8 cellular contexts compared by ENCODE assay signal in genomic region chr11:93196816-93197382, GRCh38. TPM values are rescaled to one million over a fixed set of nuclear protein-coding genes. Genes with fewer than 3 reads are reported as not detected.
A peak's percentile ranks its signal among the peaks of the same experiment; 100 is the strongest.
DNase-seq lines count a peak whose midpoint lies in the region; ATAC-seq and TF ChIP-seq lines count a peak whose summit lies in the region.

No MANE protein-coding gene starts in this region.

- no peaks in the 10 kb centered on the region for H3K36me3 ChIP-seq in left ventricle myocardium inferior
- no peaks in the 10 kb centered on the region for H3K36me3 ChIP-seq in OCI-LY7 (ENCODE audit: insufficient read depth, low read length)
- no peaks in the 10 kb centered on the region for H3K36me3 ChIP-seq in ovary

- H3K4me1 ChIP-seq in left ventricle myocardium inferior (peaks cover 19% of the 10 kb centered on the region), OCI-LY7 (ENCODE audit: insufficient read depth, low read length, poor library complexity, severe bottlenecking) (peaks cover 5% of the 10 kb centered on the region), ovary (ENCODE audit: insufficient read depth) (no peaks in the 10 kb centered on the region)

- H3K4me3 ChIP-seq in left ventricle myocardium inferior (peak overlapping the region; percentile 96), OCI-LY7 (ENCODE audit: low read depth, low read length, poor library complexity, severe bottlenecking) (peak overlapping the region; percentile 76), ovary (peak overlapping the region; percentile 66)

- no peak for ATAC-seq in Right ventricle myocardium inferior
- peak; percentile 13 for ATAC-seq in HG02642 (IDR thresholded peaks at IDR 0.05; ENCODE audit: poor library complexity, unreplicated experiment)

- H3K4me2 ChIP-seq in OCI-LY7 (ENCODE audit: low read length): peak overlapping the region; percentile 63

- intact Hi-C loops in left ventricle myocardium inferior (cut with micrococcal nuclease): no loop called here
- intact Hi-C loops in Right ventricle myocardium inferior (cut with DNase I): no loop called here
- intact Hi-C loops in OCI-LY7 (cut with micrococcal nuclease; ENCODE audit: unreplicated experiment): no loop called here
- intact Hi-C loops in ovary (cut with DNase I): no loop called here

- no peak for DNase-seq in left ventricle myocardium inferior
- DNase-seq in Right ventricle myocardium inferior (ENCODE audit: missing footprints): no peak
- peak; percentile 8 for DNase-seq in OCI-LY7 (ENCODE audit: low spot score)
- DNase-seq in epithelial cell of prostate (ENCODE audit: low read depth, low spot score): no peak
- no peak for DNase-seq in ovary
- no peak for DNase-seq in cortex of kidney (lab: John Stamatoyannopoulos, UW)
- DNase-seq in H4 (ENCODE audit: low spot score): no peak

- POLR2A ChIA-PET in OCI-LY7 (lab: Charles Lee): interaction anchor here (1.1 kb wide), 1 partner anchor 10 kb away, joined by 3 read pairs; no protein-coding TSS in a partner anchor

- H4K20me1 ChIP-seq in OCI-LY7 (ENCODE audit: insufficient read depth, low read length): 0 out of 2 replicates have a peak, but pooled peaks cover 6% of the 10 kb centered on the region

- CTCF ChIA-PET in OCI-LY7 (lab: Charles Lee; ENCODE audit: unreplicated experiment): no interaction called here

- H3K79me2 ChIP-seq in OCI-LY7 (ENCODE audit: insufficient read depth, low read depth, low read length): no peaks in the 10 kb centered on the region

- TSS peak; percentile 75 for BruUV-seq in OCI-LY7 (replicated peaks; lab: Mats Ljungman, UMichigan)

- peak; percentile 49 for TF ChIP-seq CTCF in left ventricle myocardium inferior (IDR thresholded peaks at IDR 0.05; ENCODE audit: borderline replicate concordance)
- TF ChIP-seq CTCF in OCI-LY7 (conservative IDR thresholded peaks at IDR 0.05; ENCODE audit: low read length): peak; percentile 59
- TF ChIP-seq CTCF in ovary (IDR thresholded peaks at IDR 0.05): no peak

- H3K27ac ChIP-seq in left ventricle myocardium inferior (replicated peaks) (peak overlapping the region; percentile 93), OCI-LY7 (ENCODE audit: low read depth, low read length, poor library complexity, severe bottlenecking) (no peak overlapping the region), epithelial cell of prostate (peak overlapping the region; percentile 73), ovary (peak overlapping the region in 1 of 2 donors; percentile 94)

- H3K27me3 ChIP-seq in left ventricle myocardium inferior (ENCODE audit: low read depth) (no peaks in the 10 kb centered on the region), ovary (no peaks in the 10 kb centered on the region)

- peak overlapping the region; percentile 76; the same call in 1 of the 2 replicates for H2AFZ ChIP-seq in OCI-LY7 (ENCODE audit: low read length)

- H3K9me2 ChIP-seq in OCI-LY7 (ENCODE audit: insufficient read depth, low read length): no peaks in the 10 kb centered on the region

- TF ChIP-seq POLR2A in ovary (IDR thresholded peaks at IDR 0.05): no peak

- H3K9me3 ChIP-seq in left ventricle myocardium inferior (replicated peaks) (no peaks in the 10 kb centered on the region), OCI-LY7 (ENCODE audit: low read length) (no peaks in the 10 kb centered on the region), ovary (no peaks in the 10 kb centered on the region)

- WGBS in ovary, 3 donors: 6 to 7% (median 6%) methylated on average over 13 of the region's 13 CpGs

- no peak for TF ChIP-seq EP300 in ovary (IDR thresholded peaks at IDR 0.05)

RNA-seq across cellular contexts. Expression of gene SLC36A4, which starts 0.9 kb away (rescaled TPM):
- total RNA-seq in left ventricle myocardium inferior (7.1 TPM), Right ventricle myocardium inferior (8.0 TPM), OCI-LY7 (2022) (4.2 and 8.8 TPM in 2 replicates), ovary (10 to 100 TPM; 11.6 to 23.9 (median 14.0) TPM)
- 2.2 and 3.0 TPM in 2 replicates for total RNA-seq in OCI-LY7 (2014; rRNA removed; shearing (Covaris generic))
- polyA plus RNA-seq in ovary: 10 to 100 TPM in 1 of 2 donors, 1 to 10 TPM in 1; 6.4 to 11.4 TPM
- 2.9 and 10.0 TPM in 2 replicates for total RNA-seq in H4 (2014; rRNA removed; shearing (Covaris generic))

Comparison
In these comparisons a context has a peak if more than half of its experiments do, and no peak if none do; other contexts are left out.
1. CTCF ChIP-seq: peak in left ventricle myocardium inferior (single experiment) and OCI-LY7 (single experiment); none in ovary (0 of 3).
2. Peak in every context shown above with its lines, with median percentiles within 50 percentile points of each other: H3K4me3 ChIP-seq.